Comparison of ENCODE assay signal across 8 cellular contexts in the genomic region with DNA sequence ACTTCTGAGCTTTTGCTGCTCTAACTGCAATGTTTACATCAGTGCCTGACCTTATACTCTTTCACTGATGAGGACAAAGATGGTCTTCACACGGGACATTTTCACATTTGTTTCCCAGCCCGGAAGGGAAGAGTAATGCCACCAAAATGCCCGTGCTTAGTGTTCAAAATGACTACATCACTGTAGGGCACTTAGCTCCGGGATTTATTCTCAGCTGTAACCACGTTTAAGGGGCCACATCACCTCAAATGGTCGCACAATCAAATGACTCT. TPM values are rescaled to one million over a fixed set of nuclear protein-coding genes. Genes with fewer than 3 reads are reported as not detected.
DNase-seq lines count a peak whose midpoint lies in the region; ATAC-seq and TF ChIP-seq lines count a peak whose summit lies in the region.

No MANE protein-coding gene starts in this region.

- H3K27ac ChIP-seq in CD8-positive, alpha-beta memory T cell (ENCODE audit: low read depth, low read length): peak overlapping the region; percentile 91
- no peak overlapping the region for H3K27ac ChIP-seq in OCI-LY1 (ENCODE audit: low read depth, low read length, poor library complexity, severe bottlenecking)
- H3K27ac ChIP-seq in endodermal cell (ENCODE audit: low read depth, low read length): peak overlapping the region; percentile 85
- H3K27ac ChIP-seq in osteoblast (ENCODE audit: low read depth, low read length): peak overlapping the region; percentile 100

- CTCF ChIA-PET in CD8-positive, alpha-beta memory T cell (lab: Charles Lee): interaction anchor here (1.1 to 8.1 kb wide), 5 partner anchors 55 to 184 kb away, joined by 3 to 75 read pairs (median 6); a partner anchor contains a TSS

- DNase-seq in CD8-positive, alpha-beta memory T cell: no peak
- DNase-seq in endodermal cell (no peak), osteoblast (ENCODE audit: insufficient read length, low spot score, missing footprints) (no peak), T1000 (lab: John Stamatoyannopoulos, UW) (no peak)

- H3K36me3 Mint-ChIP-seq in CD8-positive, alpha-beta memory T cell: no peaks in the 10 kb centered on the region
- no peaks in the 10 kb centered on the region for H3K36me3 Mint-ChIP-seq in endodermal cell (ENCODE audit: low read depth)

- POLR2A ChIA-PET in CD8-positive, alpha-beta memory T cell (lab: Charles Lee): interaction anchor here (1.0 kb wide), 1 partner anchor 105 kb away, joined by 3 read pairs; no protein-coding TSS in a partner anchor

- peak overlapping the region; percentile 48 for H3K4me3 ChIP-seq in CD8-positive, alpha-beta memory T cell (ENCODE audit: low read length)
- H3K4me3 ChIP-seq in OCI-LY1 (ENCODE audit: low read depth, low read length, poor library complexity, severe bottlenecking) (peak overlapping the region; percentile 65), endodermal cell (ENCODE audit: low read length) (peak overlapping the region; percentile 79), osteoblast (ENCODE audit: insufficient read depth, low read length) (peak overlapping the region; percentile 69)

- ATAC-seq in GM21360 (IDR thresholded peaks at IDR 0.05; ENCODE audit: unreplicated experiment) (no peak), HG03442 (IDR thresholded peaks at IDR 0.05; ENCODE audit: unreplicated experiment) (no peak), HG03135 (IDR thresholded peaks at IDR 0.05; ENCODE audit: unreplicated experiment) (no peak)

- H3K27ac Mint-ChIP-seq in CD8-positive, alpha-beta memory T cell: peak overlapping the region; percentile 92 to 98 (median 96)
- H3K27ac Mint-ChIP-seq in endodermal cell: peak overlapping the region; percentile 86

- no peaks in the 10 kb centered on the region for H4K20me1 ChIP-seq in OCI-LY1 (ENCODE audit: insufficient read depth, low read length)
- H4K20me1 ChIP-seq in osteoblast (ENCODE audit: insufficient read depth, low read length): no peaks in the 10 kb centered on the region

- no peaks in the 10 kb centered on the region for H3K9me3 ChIP-seq in CD8-positive, alpha-beta memory T cell (ENCODE audit: low read length)
- no peaks in the 10 kb centered on the region for H3K9me3 ChIP-seq in OCI-LY1 (ENCODE audit: low read length)
- no peaks in the 10 kb centered on the region for H3K9me3 ChIP-seq in endodermal cell (ENCODE audit: control insufficient read depth, low read length)
- no peaks in the 10 kb centered on the region for H3K9me3 ChIP-seq in osteoblast (ENCODE audit: low read depth, low read length)

- no peaks in the 10 kb centered on the region for H3K79me2 ChIP-seq in OCI-LY1 (ENCODE audit: insufficient read depth, low read length)
- H3K79me2 ChIP-seq in osteoblast (ENCODE audit: insufficient read depth, low read length): no peaks in the 10 kb centered on the region

- TF ChIP-seq CTCF in OCI-LY1 (IDR thresholded peaks at IDR 0.05; ENCODE audit: low read length): no peak
- no peak for TF ChIP-seq CTCF in endodermal cell (conservative IDR thresholded peaks at IDR 0.05)
- TF ChIP-seq CTCF in osteoblast (IDR thresholded peaks at IDR 0.05; ENCODE audit: extremely low read depth, low read depth, low read length): no peak

- H3K4me3 Mint-ChIP-seq in CD8-positive, alpha-beta memory T cell: peak overlapping the region; percentile 80 to 93 (median 88)
- peak overlapping the region; percentile 59 for H3K4me3 Mint-ChIP-seq in endodermal cell

- WGBS in endodermal cell (ENCODE audit: insufficient coverage in 1 of 2, insufficient read length in 1 of 2), 2 experiments: 32 to 44% methylated on average over 6 of the region's 6 CpGs

- peaks cover 38 to 53% (median 42%) of the 10 kb centered on the region in 3 donors for H3K4me1 Mint-ChIP-seq in CD8-positive, alpha-beta memory T cell
- H3K4me1 Mint-ChIP-seq in endodermal cell: peaks cover 33% of the 10 kb centered on the region

- H3K4me2 ChIP-seq in OCI-LY1 (ENCODE audit: low read length): peak overlapping the region; percentile 74
- peak overlapping the region; percentile 89 for H3K4me2 ChIP-seq in osteoblast (ENCODE audit: insufficient read depth, low read length)

- no peaks in the 10 kb centered on the region for H3K9me2 ChIP-seq in OCI-LY1 (ENCODE audit: low read depth, low read length)

- H3K4me1 ChIP-seq in CD8-positive, alpha-beta memory T cell (ENCODE audit: insufficient read depth, low read length): peaks cover 26% of the 10 kb centered on the region
- H3K4me1 ChIP-seq in OCI-LY1 (ENCODE audit: insufficient read depth, low read length, severe bottlenecking) (peaks cover 44% of the 10 kb centered on the region), endodermal cell (ENCODE audit: control insufficient read depth, insufficient read depth, low read length) (peaks cover 9% of the 10 kb centered on the region), osteoblast (ENCODE audit: insufficient read depth, low read length) (peaks cover 62% of the 10 kb centered on the region)

- H3K9ac ChIP-seq in OCI-LY1 (ENCODE audit: low read length) (peak overlapping the region; percentile 30; the same call in 1 of the 2 replicates), endodermal cell (ENCODE audit: extremely low read depth, low read length, poor library complexity, severe bottlenecking) (peak overlapping the region; percentile 55)

- no peaks in the 10 kb centered on the region for H3K36me3 ChIP-seq in CD8-positive, alpha-beta memory T cell (ENCODE audit: insufficient read depth, low read length)
- no peaks in the 10 kb centered on the region for H3K36me3 ChIP-seq in OCI-LY1 (ENCODE audit: insufficient read depth, low read length)
- no peaks in the 10 kb centered on the region for H3K36me3 ChIP-seq in endodermal cell (ENCODE audit: control insufficient read depth, insufficient read depth, low read length)
- H3K36me3 ChIP-seq in osteoblast (ENCODE audit: insufficient read depth, low read length): no peaks in the 10 kb centered on the region

- H2AFZ ChIP-seq in OCI-LY1 (ENCODE audit: low read length) (0 out of 2 replicates have a peak overlapping the region, but pooled peaks have one; percentile 1), osteoblast (ENCODE audit: low read length) (peak overlapping the region; percentile 56)

- no peaks in the 10 kb centered on the region for H3K27me3 ChIP-seq in CD8-positive, alpha-beta memory T cell (ENCODE audit: insufficient read depth, low read length, poor library complexity, severe bottlenecking)
- H3K27me3 ChIP-seq in OCI-LY1 (ENCODE audit: insufficient read depth, low read length): no peaks in the 10 kb centered on the region
- H3K27me3 ChIP-seq in endodermal cell (ENCODE audit: control insufficient read depth, insufficient read depth, low read length, poor library complexity, severe bottlenecking): no peaks in the 10 kb centered on the region
- no peaks in the 10 kb centered on the region for H3K27me3 ChIP-seq in osteoblast (ENCODE audit: insufficient read depth, low read length)

- H3K27me3 Mint-ChIP-seq in CD8-positive, alpha-beta memory T cell: peaks cover 0 to 3% of the 10 kb centered on the region in 2 donors
- H3K27me3 Mint-ChIP-seq in endodermal cell (ENCODE audit: insufficient read depth): peaks cover 14% of the 10 kb centered on the region

- no peaks in the 10 kb centered on the region for H3K9me3 Mint-ChIP-seq in CD8-positive, alpha-beta memory T cell
- H3K9me3 Mint-ChIP-seq in endodermal cell: no peaks in the 10 kb centered on the region

- H3F3A ChIP-seq in OCI-LY1 (ENCODE audit: insufficient read depth, low read length): no peaks in the 10 kb centered on the region

RNA-seq across cellular contexts. Expression of a gene that starts 2.9 kb away (rescaled TPM):
- not detected for total RNA-seq in CD8-positive, alpha-beta memory T cell
- polyA plus RNA-seq in CD8-positive, alpha-beta memory T cell: not detected
- total RNA-seq in endodermal cell (under 1 TPM in 1 of 2 donors, not detected in 1; 0.31 TPM), osteoblast (0.29 and 0.36 TPM in 2 replicates)
- 0.32 TPM for polyA plus RNA-seq in endodermal cell (2013, experiment 1 of 2)
- 0.12 TPM for polyA plus RNA-seq in endodermal cell (2013, experiment 2 of 2)

RNA-seq across cellular contexts. Expression of a gene that starts 56.4 kb away (rescaled TPM):
- 1 to 10 TPM; 5.2 to 6.5 TPM for total RNA-seq in CD8-positive, alpha-beta memory T cell
- polyA plus RNA-seq in CD8-positive, alpha-beta memory T cell: 2.9 TPM
- total RNA-seq in endodermal cell (10 to 100 TPM; 20.8 to 32.0 TPM), osteoblast (3.3 and 5.6 TPM in 2 replicates)
- polyA plus RNA-seq in endodermal cell (2013, experiment 1 of 2): 21.3 TPM
- 18.6 TPM for polyA plus RNA-seq in endodermal cell (2013, experiment 2 of 2)
